25 cellular contexts compared by ENCODE assay signal in genomic region chr5:86981898-86982297, GRCh38.
"Had no signal": no experiment of that assay in that cellular context is flagged by ENCODE, and none has a peak within 500 bp of the region (broad histone marks: within the 10 kb centered on the region; RNA-seq: fewer than 3 reads in every experiment).

No MANE protein-coding gene starts in this region.

- H3K9me3 ChIP-seq: esophagus muscularis mucosa, left lung, ovary, psoas muscle, sigmoid colon, thoracic aorta, tibial nerve, upper lobe of left lung had no signal

- H3K4me1 ChIP-seq: psoas muscle, sigmoid colon had no signal

- FAIRE-seq: islet of Langerhans, urothelium cell line had no signal

- H3K36me3 ChIP-seq: esophagus muscularis mucosa, heart right ventricle, left lung, ovary, sigmoid colon, thoracic aorta, tibial nerve, upper lobe of left lung had no signal

- DNase-seq: effector CD8-positive, alpha-beta T cell; endodermal cell; foreskin melanocyte; glutamatergic neuron; heart right ventricle; hippocampal formation; left cardiac atrium; left lung; naive thymus-derived CD8-positive, alpha-beta T cell; nephron progenitor cell; nucleus accumbens; ovary; psoas muscle; right cardiac atrium; sigmoid colon; stimulated activated CD4-positive, alpha-beta T cell treated with anti-CD3 and anti-CD28 coated beads, Interleukin-2, amount 100 ng/mL, for 24 hours; stimulated activated CD4-positive, alpha-beta T cell treated with anti-CD3 and anti-CD28 coated beads, Interleukin-4, amount 100 ng/mL, for 24 hours; stimulated activated naive CD4-positive, alpha-beta T cell treated with Interleukin-2 at 50 U/mL for 16 hours; upper lobe of left lung had no signal

- ATAC-seq: heart right ventricle; left cardiac atrium; left lung; naive thymus-derived CD8-positive, alpha-beta T cell; psoas muscle; right cardiac atrium; stimulated activated effector memory CD8-positive, alpha-beta T cell treated with anti-CD3 and anti-CD28 coated beads, Interleukin-12 subunit alpha, Interleukin-12 subunit beta, amount 100 ng/mL, for 72 hours had no signal

- H3K4me3 ChIP-seq: esophagus muscularis mucosa, heart right ventricle, left lung, ovary, psoas muscle, sigmoid colon, thoracic aorta, tibial nerve, upper lobe of left lung had no signal

- H3K27ac ChIP-seq: esophagus muscularis mucosa, heart right ventricle, left lung, ovary, psoas muscle, sigmoid colon, thoracic aorta, tibial nerve, upper lobe of left lung had no signal

- H3K27me3 ChIP-seq: esophagus muscularis mucosa, heart right ventricle, left lung, ovary, sigmoid colon, tibial nerve, upper lobe of left lung had no signal
